9 cellular contexts compared by ENCODE assay signal in genomic region chr6:116386581-116387299, GRCh38. TPM values are rescaled to one million over a fixed set of nuclear protein-coding genes. Genes with fewer than 3 reads are reported as not detected.
A peak's percentile ranks its signal among the peaks of the same experiment; 100 is the strongest.
DNase-seq lines count a peak whose midpoint lies in the region; ATAC-seq and TF ChIP-seq lines count a peak whose summit lies in the region.
"Had no signal": no experiment of that assay in that cellular context is flagged by ENCODE, and none has a peak within 500 bp of the region (broad histone marks: within the 10 kb centered on the region; RNA-seq: fewer than 3 reads in every experiment).

No MANE protein-coding gene starts in this region.

- DNase-seq in Right ventricle myocardium inferior (ENCODE audit: missing footprints) (no peak), cardiac septum (ENCODE audit: low spot score) (no peak), NOMO-1 treated with dmso at 0.1 percent for 144 hours (lab: John Stamatoyannopoulos, UW; ENCODE audit: unreplicated experiment) (peak; percentile 53), foreskin fibroblast (peak; percentile 54 to 76), uterus (no peak)

- intact Hi-C loops in Right ventricle myocardium inferior (cut with DNase I) (no loop called here), cardiac septum (cut with DNase I) (no loop called here), uterus (cut with DNase I; ENCODE audit: low total_unique reads) (no loop called here)

- peak; percentile 73 for ATAC-seq in Right ventricle myocardium inferior
- no peak for ATAC-seq in HG03097 (IDR thresholded peaks at IDR 0.05; ENCODE audit: low FRiP score, unreplicated experiment)
- no peak for ATAC-seq in HG03521 (IDR thresholded peaks at IDR 0.05; ENCODE audit: unreplicated experiment)
- no peak for ATAC-seq in activated CD4-positive, CD25-positive, alpha-beta regulatory T cell treated with anti-CD3 and anti-CD28 coated beads, Interleukin-2, amount 50 U/mL, for 24 hours

- H3K4me3 ChIP-seq in foreskin fibroblast (ENCODE audit: low read depth in 1 of 2, low read length in 2 of 2) (no peak overlapping the region), uterus (no peak overlapping the region)
- H3K4me3 ChIP-seq: esophagus muscularis mucosa had no signal

- H3K4me1 ChIP-seq in uterus = peaks cover 0 to 19% of the 10 kb centered on the region in 2 donors

- no peaks in the 10 kb centered on the region for H3K27me3 ChIP-seq in uterus
- H3K27me3 ChIP-seq: esophagus muscularis mucosa had no signal

- no peak for TF ChIP-seq POLR2A in uterus (IDR thresholded peaks at IDR 0.05)

- no peaks in the 10 kb centered on the region for H3K9me3 ChIP-seq in uterus
- H3K9me3 ChIP-seq: esophagus muscularis mucosa had no signal

- H3K36me3 ChIP-seq in uterus = no peaks in the 10 kb centered on the region
- H3K36me3 ChIP-seq: esophagus muscularis mucosa had no signal

- peak overlapping the region; percentile 1 to 72 for H3K27ac ChIP-seq in uterus

- TF ChIP-seq CTCF in foreskin fibroblast (IDR thresholded peaks at IDR 0.05; ENCODE audit: low read depth, low read length) (no peak), uterus (IDR thresholded peaks at IDR 0.05) (no peak)

RNA-seq across cellular contexts. Expression of gene DSE, which starts 16.0 kb away (rescaled TPM):
- 11.6 TPM for total RNA-seq in Right ventricle myocardium inferior
- total RNA-seq in cardiac septum = 14.3 TPM
- total RNA-seq in uterus = 10 to 100 TPM; 21.3 to 84.0 (median 42.3) TPM

Comparison
In these comparisons a context has a peak if more than half of its experiments do, and no peak if none do; other contexts are left out.
1. DNase-seq: peak in NOMO-1 treated with dmso at 0.1 percent for 144 hours (single experiment) and foreskin fibroblast (2 of 2); none in Right ventricle myocardium inferior (single experiment), cardiac septum (single experiment) and uterus (0 of 2).